ENCODE assay signal across 14 cellular contexts in the genomic region with DNA sequence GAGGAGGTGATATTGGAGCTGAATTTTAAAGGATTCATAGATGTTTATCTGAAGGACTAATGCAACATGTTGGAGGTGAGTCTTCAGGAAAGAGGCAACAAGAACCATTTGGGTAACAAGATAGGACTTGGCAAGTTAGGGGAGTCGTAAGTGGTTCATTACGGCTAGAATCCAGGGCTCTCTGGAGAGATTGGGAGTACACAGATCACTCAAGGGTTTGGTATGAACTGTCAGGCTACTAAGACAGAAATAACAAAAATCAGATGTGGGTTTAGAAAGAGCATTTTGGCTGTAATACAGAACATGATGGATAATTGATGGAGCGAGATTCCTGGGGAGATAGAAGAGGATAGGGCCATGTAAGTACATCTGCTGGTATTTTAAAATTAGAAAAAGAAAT.
"Had no signal": no experiment of that assay in that cellular context is flagged by ENCODE, and none has a peak within 500 bp of the region (broad histone marks: within the 10 kb centered on the region; RNA-seq: fewer than 3 reads in every experiment).

No MANE protein-coding gene starts in this region.

- FAIRE-seq: kidney had no signal

- H3K4me3 Mint-ChIP-seq: activated CD4-positive, alpha-beta T cell treated with anti-CD3 and anti-CD28 coated beads, Interleukin-2, amount 10 ng/mL, durations not matched to agents 7 days and 5 days; activated naive CD8-positive, alpha-beta T cell treated with anti-CD3 and anti-CD28 coated beads, Interleukin-2, amount 10 ng/mL, durations not matched to agents 7 days and 5 days; naive B cell; stimulated activated naive B cell treated with anti-CD40 and anti-IgM and Interleukin-4, amounts not matched to agents 10 μg/mL and 1 μg/mL and 100 μg/mL, for 72 hours had no signal

- H3K9me3 ChIP-seq: left lung, tibial nerve had no signal

- H3K36me3 Mint-ChIP-seq: activated naive CD8-positive, alpha-beta T cell treated with anti-CD3 and anti-CD28 coated beads, Interleukin-2, amount 10 ng/mL, durations not matched to agents 7 days and 5 days; naive B cell had no signal

- ATAC-seq: left lung; stimulated activated naive B cell treated with anti-CD40 and anti-IgM and Interleukin-4, amounts not matched to agents 10 μg/mL and 1 μg/mL and 100 μg/mL, for 72 hours had no signal

- DNase-seq: activated CD4-positive, alpha-beta T cell treated with anti-CD3 and anti-CD28 coated beads, Interleukin-2, amount 10 ng/mL, durations not matched to agents 7 days and 5 days; activated CD4-positive, CD25-positive, alpha-beta regulatory T cell; activated CD8-positive, alpha-beta memory T cell treated with anti-CD3 and anti-CD28 coated beads for 24 hours; activated naive CD4-positive, alpha-beta T cell; activated naive CD8-positive, alpha-beta T cell treated with anti-CD3 and anti-CD28 coated beads, Interleukin-2, amount 10 ng/mL, durations not matched to agents 7 days and 5 days; aorta; cortex of kidney; effector CD4-positive, alpha-beta T cell; hypothalamus; kidney; left lung; naive B cell; stimulated activated naive B cell treated with anti-CD40 and anti-IgM and Interleukin-4, amounts not matched to agents 10 μg/mL and 1 μg/mL and 100 μg/mL, for 72 hours had no signal

- H3K4me3 ChIP-seq: left lung, tibial nerve had no signal

- H3K36me3 ChIP-seq: left lung, tibial nerve had no signal

- H3K27ac Mint-ChIP-seq: activated CD4-positive, alpha-beta T cell treated with anti-CD3 and anti-CD28 coated beads, Interleukin-2, amount 10 ng/mL, durations not matched to agents 7 days and 5 days; activated naive CD8-positive, alpha-beta T cell treated with anti-CD3 and anti-CD28 coated beads, Interleukin-2, amount 10 ng/mL, durations not matched to agents 7 days and 5 days; stimulated activated naive B cell treated with anti-CD40 and anti-IgM and Interleukin-4, amounts not matched to agents 10 μg/mL and 1 μg/mL and 100 μg/mL, for 72 hours had no signal

- H3K27me3 ChIP-seq: left lung, tibial nerve had no signal

- H3K27me3 Mint-ChIP-seq: activated CD4-positive, alpha-beta T cell treated with anti-CD3 and anti-CD28 coated beads, Interleukin-2, amount 10 ng/mL, durations not matched to agents 7 days and 5 days; naive B cell; stimulated activated naive B cell treated with anti-CD40 and anti-IgM and Interleukin-4, amounts not matched to agents 10 μg/mL and 1 μg/mL and 100 μg/mL, for 72 hours had no signal

- H3K4me1 ChIP-seq: left lung, tibial nerve had no signal

- H3K27ac ChIP-seq: left lung, tibial nerve had no signal
